1 cellular context compared by ENCODE assay signal in the genomic region with DNA sequence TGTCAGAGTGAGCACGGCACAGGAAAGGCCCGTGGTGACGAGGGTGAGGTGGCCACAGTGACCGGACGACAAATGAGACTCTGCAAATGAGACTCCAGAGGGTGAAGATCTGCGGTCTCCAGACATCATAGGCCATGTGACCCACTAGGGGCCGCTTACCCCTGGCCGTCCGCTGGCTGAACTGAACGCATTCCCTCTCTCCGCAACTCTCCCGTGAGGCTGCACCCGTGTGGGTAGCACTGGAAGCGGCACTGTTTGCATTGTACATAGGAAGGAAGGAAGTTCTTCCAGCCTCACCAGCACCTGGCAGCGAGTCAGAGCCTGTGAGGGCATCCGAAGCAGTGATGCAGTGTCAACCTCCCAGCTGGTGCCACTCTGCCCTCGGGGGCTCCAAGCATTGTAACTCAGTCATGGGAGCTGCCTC.
TF ChIP-seq lines count a peak whose summit lies in the region.

No MANE protein-coding gene starts in this region.

TF ChIP-seq in K562, 482 proteins besides CTCF, POLR2A, EP300 and RAD21:
- TF ChIP-seq SETDB1 (IDR thresholded peaks at IDR 0.05; ENCODE audit: low read length) (no peak), RUNX1 (IDR thresholded peaks at IDR 0.05; ENCODE audit: low read depth) (no peak)
- TF ChIP-seq, protein P1, sequence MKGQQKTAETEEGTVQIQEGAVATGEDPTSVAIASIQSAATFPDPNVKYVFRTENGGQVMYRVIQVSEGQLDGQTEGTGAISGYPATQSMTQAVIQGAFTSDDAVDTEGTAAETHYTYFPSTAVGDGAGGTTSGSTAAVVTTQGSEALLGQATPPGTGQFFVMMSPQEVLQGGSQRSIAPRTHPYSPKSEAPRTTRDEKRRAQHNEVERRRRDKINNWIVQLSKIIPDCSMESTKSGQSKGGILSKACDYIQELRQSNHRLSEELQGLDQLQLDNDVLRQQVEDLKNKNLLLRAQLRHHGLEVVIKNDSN (CRISPR knock-in tag; IDR thresholded peaks at IDR 0.05): peak; percentile 55
